1 cellular context compared by ENCODE assay signal in genomic region chr17:9241371-9241712, GRCh38.
A peak's percentile ranks its signal among the peaks of the same experiment; 100 is the strongest.
TF ChIP-seq lines count a peak whose summit lies in the region.

No MANE protein-coding gene starts in this region.

TF ChIP-seq in HEK293, 187 proteins besides CTCF, POLR2A, EP300 and RAD21 (continued from another document):
- TF ChIP-seq, protein P1, sequence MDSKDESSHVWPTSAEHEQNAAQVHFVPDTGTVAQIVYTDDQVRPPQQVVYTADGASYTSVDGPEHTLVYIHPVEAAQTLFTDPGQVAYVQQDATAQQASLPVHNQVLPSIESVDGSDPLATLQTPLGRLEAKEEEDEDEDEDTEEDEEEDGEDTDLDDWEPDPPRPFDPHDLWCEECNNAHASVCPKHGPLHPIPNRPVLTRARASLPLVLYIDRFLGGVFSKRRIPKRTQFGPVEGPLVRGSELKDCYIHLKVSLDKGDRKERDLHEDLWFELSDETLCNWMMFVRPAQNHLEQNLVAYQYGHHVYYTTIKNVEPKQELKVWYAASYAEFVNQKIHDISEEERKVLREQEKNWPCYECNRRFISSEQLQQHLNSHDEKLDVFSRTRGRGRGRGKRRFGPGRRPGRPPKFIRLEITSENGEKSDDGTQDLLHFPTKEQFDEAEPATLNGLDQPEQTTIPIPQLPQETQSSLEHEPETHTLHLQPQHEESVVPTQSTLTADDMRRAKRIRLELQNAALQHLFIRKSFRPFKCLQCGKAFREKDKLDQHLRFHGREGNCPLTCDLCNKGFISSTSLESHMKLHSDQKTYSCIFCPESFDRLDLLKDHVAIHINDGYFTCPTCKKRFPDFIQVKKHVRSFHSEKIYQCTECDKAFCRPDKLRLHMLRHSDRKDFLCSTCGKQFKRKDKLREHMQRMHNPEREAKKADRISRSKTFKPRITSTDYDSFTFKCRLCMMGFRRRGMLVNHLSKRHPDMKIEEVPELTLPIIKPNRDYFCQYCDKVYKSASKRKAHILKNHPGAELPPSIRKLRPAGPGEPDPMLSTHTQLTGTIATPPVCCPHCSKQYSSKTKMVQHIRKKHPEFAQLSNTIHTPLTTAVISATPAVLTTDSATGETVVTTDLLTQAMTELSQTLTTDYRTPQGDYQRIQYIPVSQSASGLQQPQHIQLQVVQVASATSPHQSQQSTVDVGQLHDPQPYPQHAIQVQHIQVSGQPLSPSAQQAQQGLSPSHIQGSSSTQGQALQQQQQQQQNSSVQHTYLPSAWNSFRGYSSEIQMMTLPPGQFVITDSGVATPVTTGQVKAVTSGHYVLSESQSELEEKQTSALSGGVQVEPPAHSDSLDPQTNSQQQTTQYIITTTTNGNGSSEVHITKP (tag by site-specific recombination; IDR thresholded peaks at IDR 0.05): peak; percentile 38; the same call in 1 of the 2 replicates
